ENCODE assay signal across 8 cellular contexts in the genomic region with DNA sequence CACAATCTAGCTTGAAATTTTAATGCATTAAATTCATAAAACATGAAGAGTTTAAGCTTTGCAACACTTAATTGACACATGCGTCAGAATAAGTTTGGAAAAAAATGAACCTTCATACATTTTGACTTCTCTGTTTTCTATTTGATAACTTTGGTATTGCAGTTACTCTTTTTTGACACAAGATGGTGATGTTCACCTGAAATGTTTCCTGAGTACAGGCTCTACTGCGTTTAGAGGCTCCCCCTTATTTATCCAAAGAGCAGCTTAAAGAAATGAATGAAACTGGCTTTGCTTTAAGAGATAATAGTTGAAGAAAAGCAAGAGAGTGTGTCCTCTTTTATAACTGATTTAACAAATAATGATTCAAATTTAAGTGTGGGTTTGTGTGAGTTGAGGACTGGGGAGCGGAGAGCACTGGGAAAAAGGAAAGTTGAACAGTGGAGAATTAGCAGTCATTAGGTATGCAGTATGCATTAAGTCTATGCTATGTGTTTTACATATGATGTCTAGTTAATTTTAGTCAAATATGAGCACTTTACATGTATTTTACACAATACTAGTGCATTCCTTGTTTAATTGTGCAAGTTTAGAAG.
A peak's percentile ranks its signal among the peaks of the same experiment; 100 is the strongest.
DNase-seq lines count a peak whose midpoint lies in the region; ATAC-seq and TF ChIP-seq lines count a peak whose summit lies in the region.

No MANE protein-coding gene starts in this region.

- H3K4me3 Mint-ChIP-seq in T-helper 2 cell treated with Interferon-gamma antibody and Interleukin-4, amounts not matched to agents 5 μg/mL and 100 μg/mL, for 36 hours = no peak overlapping the region

- H3K4me1 Mint-ChIP-seq in T-helper 2 cell treated with Interferon-gamma antibody and Interleukin-4, amounts not matched to agents 5 μg/mL and 100 μg/mL, for 36 hours (ENCODE audit: low read depth) = no peaks in the 10 kb centered on the region

- TF ChIP-seq CTCF in transverse colon (IDR thresholded peaks at IDR 0.05) = peak; percentile 67 to 74 (median 74)

- TF ChIP-seq EP300 in transverse colon (IDR thresholded peaks at IDR 0.05; ENCODE audit: low read depth) = no peak

- DNase-seq in NCI-H2081 (lab: John Stamatoyannopoulos, UW) (peak; percentile 28 to 44), NCI-H2081 treated with DMSO at 0.1 percent for 48 hours (lab: John Stamatoyannopoulos, UW) (no peak), M059J (ENCODE audit: low read depth) (peak; percentile 35), astrocyte of the hippocampus (ENCODE audit: low read depth, low spot score) (peak; percentile 57), iPS-NIHi7 (ENCODE audit: extremely low spot score) (peak; percentile 38), transverse colon (no peak)
- DNase-seq in T-helper 2 cell treated with Interferon-gamma antibody and Interleukin-4, amounts not matched to agents 5 μg/mL and 100 μg/mL, for 36 hours (ENCODE audit: low spot score) = no peak

- no peak overlapping the region for H3K27ac ChIP-seq in transverse colon

- peaks cover 0 to 7% (median 2%) of the 10 kb centered on the region in 4 donors for H3K4me1 ChIP-seq in transverse colon

- 47 to 55% methylated on average over 3 of the region's 3 CpGs for WGBS in transverse colon (ENCODE audit: low coverage in 1 of 2), 2 donors

- no peaks in the 10 kb centered on the region for H3K9me3 Mint-ChIP-seq in T-helper 2 cell treated with Interferon-gamma antibody and Interleukin-4, amounts not matched to agents 5 μg/mL and 100 μg/mL, for 36 hours

- peak; percentile 64 for ATAC-seq in GM21737 (IDR thresholded peaks at IDR 0.05; ENCODE audit: unreplicated experiment)

- no peaks in the 10 kb centered on the region for H3K27me3 ChIP-seq in transverse colon

- H3K36me3 ChIP-seq in transverse colon = no peaks in the 10 kb centered on the region

- TF ChIP-seq POLR2A in transverse colon (IDR thresholded peaks at IDR 0.05) = no peak

- intact Hi-C loops in transverse colon (cut with DNase I; ENCODE audit: low total_unique reads) = loop anchor here (10.0 kb wide), 2 partner anchors 292 to 1162 kb away; a partner anchor contains a TSS

- in situ Hi-C loops in transverse colon (cut with MboI; ENCODE audit: low pct_ligation_motif_present in 1 of 4, low pct_unique_long_range_greater_than_20kb in 1 of 4, low sequenced_read_pairs in 3 of 4) = loop anchor here in 3 of 4 donors (25.0 kb wide), 2 partner anchors 559 to 1009 kb away; no protein-coding TSS in a partner anchor

- no peaks in the 10 kb centered on the region for H3K27me3 Mint-ChIP-seq in T-helper 2 cell treated with Interferon-gamma antibody and Interleukin-4, amounts not matched to agents 5 μg/mL and 100 μg/mL, for 36 hours (ENCODE audit: low read depth)

- no peaks in the 10 kb centered on the region for H3K9me3 ChIP-seq in transverse colon

- H3K27ac Mint-ChIP-seq in T-helper 2 cell treated with Interferon-gamma antibody and Interleukin-4, amounts not matched to agents 5 μg/mL and 100 μg/mL, for 36 hours = no peak overlapping the region

- H3K36me3 Mint-ChIP-seq in T-helper 2 cell treated with Interferon-gamma antibody and Interleukin-4, amounts not matched to agents 5 μg/mL and 100 μg/mL, for 36 hours (ENCODE audit: low read depth) = peaks cover 2% of the 10 kb centered on the region

- H3K4me3 ChIP-seq in transverse colon = no peak overlapping the region

Comparison
In these comparisons a context has a peak if more than half of its experiments do, and no peak if none do; other contexts are left out.
1. DNase-seq: peak in NCI-H2081 (2 of 2), M059J (single experiment), astrocyte of the hippocampus (single experiment) and iPS-NIHi7 (single experiment); none in NCI-H2081 treated with DMSO at 0.1 percent for 48 hours (single experiment), transverse colon (single experiment) and T-helper 2 cell treated with Interferon-gamma antibody and Interleukin-4, amounts not matched to agents 5 μg/mL and 100 μg/mL, for 36 hours (single experiment).